In genomic region chr1:207872655-207873054, GRCh38 we compare ENCODE assay signal across 13 cellular contexts. TPM values are rescaled to one million over a fixed set of nuclear protein-coding genes. Genes with fewer than 3 reads are reported as not detected.
A peak's percentile ranks its signal among the peaks of the same experiment; 100 is the strongest.
DNase-seq lines count a peak whose midpoint lies in the region; ATAC-seq lines count a peak whose summit lies in the region.
"Had no signal": no experiment of that assay in that cellular context is flagged by ENCODE, and none has a peak within 500 bp of the region (broad histone marks: within the 10 kb centered on the region; RNA-seq: fewer than 3 reads in every experiment).

No MANE protein-coding gene starts in this region.

- H3K36me3 Mint-ChIP-seq in activated CD4-positive, alpha-beta T cell treated with anti-CD3 and anti-CD28 coated beads, Interleukin-2, amount 10 ng/mL, durations not matched to agents 7 days and 5 days (ENCODE audit: low read depth) = peaks cover 6% of the 10 kb centered on the region
- H3K36me3 Mint-ChIP-seq in activated naive CD8-positive, alpha-beta T cell treated with anti-CD3 and anti-CD28 coated beads, Interleukin-2, amount 10 ng/mL, durations not matched to agents 7 days and 5 days = no peaks in the 10 kb centered on the region
- H3K36me3 Mint-ChIP-seq in stimulated activated effector memory CD8-positive, alpha-beta T cell treated with anti-CD3 and anti-CD28 coated beads, Interleukin-12 subunit alpha, Interleukin-12 subunit beta, amount 100 ng/mL, for 72 hours = peaks cover 5% of the 10 kb centered on the region

- peak overlapping the region; percentile 90 for H3K27ac Mint-ChIP-seq in activated CD4-positive, alpha-beta T cell treated with anti-CD3 and anti-CD28 coated beads, Interleukin-2, amount 10 ng/mL, durations not matched to agents 7 days and 5 days
- peak overlapping the region; percentile 90 for H3K27ac Mint-ChIP-seq in activated naive CD8-positive, alpha-beta T cell treated with anti-CD3 and anti-CD28 coated beads, Interleukin-2, amount 10 ng/mL, durations not matched to agents 7 days and 5 days
- H3K27ac Mint-ChIP-seq in stimulated activated effector memory CD8-positive, alpha-beta T cell treated with anti-CD3 and anti-CD28 coated beads, Interleukin-12 subunit alpha, Interleukin-12 subunit beta, amount 100 ng/mL, for 72 hours = peak overlapping the region; percentile 89
- H3K27ac Mint-ChIP-seq: HFFc6 had no signal

- intact Hi-C loops in posterior cingulate gyrus (cut with DNase I) = no loop called here

- H3K27me3 Mint-ChIP-seq in activated CD4-positive, alpha-beta T cell treated with anti-CD3 and anti-CD28 coated beads, Interleukin-2, amount 10 ng/mL, durations not matched to agents 7 days and 5 days = no peaks in the 10 kb centered on the region
- H3K27me3 Mint-ChIP-seq in activated naive CD8-positive, alpha-beta T cell treated with anti-CD3 and anti-CD28 coated beads, Interleukin-2, amount 10 ng/mL, durations not matched to agents 7 days and 5 days = no peaks in the 10 kb centered on the region

- POLR2A ChIA-PET in activated CD4-positive, alpha-beta T cell treated with anti-CD3 and anti-CD28 coated beads, Interleukin-2, amount 10 ng/mL, durations not matched to agents 7 days and 5 days (lab: Charles Lee) = interaction anchor here (0.6 kb wide), 1 partner anchor 76 kb away, joined by 4 read pairs; no protein-coding TSS in a partner anchor
- POLR2A ChIA-PET in activated naive CD8-positive, alpha-beta T cell treated with anti-CD3 and anti-CD28 coated beads, Interleukin-2, amount 10 ng/mL, durations not matched to agents 7 days and 5 days (lab: Charles Lee) = interaction anchor here (0.6 to 1.8 kb wide), 4 partner anchors 10 to 83 kb away, joined by 3 to 8 read pairs (median 5); no protein-coding TSS in a partner anchor

- H3K9me3 Mint-ChIP-seq in activated CD4-positive, alpha-beta T cell treated with anti-CD3 and anti-CD28 coated beads, Interleukin-2, amount 10 ng/mL, durations not matched to agents 7 days and 5 days = no peaks in the 10 kb centered on the region
- no peaks in the 10 kb centered on the region for H3K9me3 Mint-ChIP-seq in activated naive CD8-positive, alpha-beta T cell treated with anti-CD3 and anti-CD28 coated beads, Interleukin-2, amount 10 ng/mL, durations not matched to agents 7 days and 5 days
- H3K9me3 Mint-ChIP-seq in stimulated activated effector memory CD8-positive, alpha-beta T cell treated with anti-CD3 and anti-CD28 coated beads, Interleukin-12 subunit alpha, Interleukin-12 subunit beta, amount 100 ng/mL, for 72 hours = no peaks in the 10 kb centered on the region
- H3K9me3 Mint-ChIP-seq: HFFc6 had no signal

- CTCF ChIA-PET in activated CD4-positive, alpha-beta T cell treated with anti-CD3 and anti-CD28 coated beads, Interleukin-2, amount 10 ng/mL, durations not matched to agents 7 days and 5 days (lab: Charles Lee) = interaction anchor here (0.6 to 6.7 kb wide), 9 partner anchors 9 to 91 kb away, joined by 3 to 84 read pairs (median 6); no protein-coding TSS in a partner anchor

- H3K4me3 Mint-ChIP-seq in activated CD4-positive, alpha-beta T cell treated with anti-CD3 and anti-CD28 coated beads, Interleukin-2, amount 10 ng/mL, durations not matched to agents 7 days and 5 days = peak overlapping the region; percentile 24
- H3K4me3 Mint-ChIP-seq in activated naive CD8-positive, alpha-beta T cell treated with anti-CD3 and anti-CD28 coated beads, Interleukin-2, amount 10 ng/mL, durations not matched to agents 7 days and 5 days = peak overlapping the region; percentile 73
- peak overlapping the region; percentile 61 for H3K4me3 Mint-ChIP-seq in stimulated activated effector memory CD8-positive, alpha-beta T cell treated with anti-CD3 and anti-CD28 coated beads, Interleukin-12 subunit alpha, Interleukin-12 subunit beta, amount 100 ng/mL, for 72 hours
- H3K4me3 Mint-ChIP-seq: HFFc6 had no signal

- DNase-seq in activated CD4-positive, alpha-beta T cell treated with anti-CD3 and anti-CD28 coated beads, Interleukin-2, amount 10 ng/mL, durations not matched to agents 7 days and 5 days = no peak
- DNase-seq in activated CD4-positive, alpha-beta T cell treated with anti-CD3 and anti-CD28 coated beads for 1 hour = no peak
- peak; percentile 60 to 68 for DNase-seq in NCI-H526 (lab: John Stamatoyannopoulos, UW)
- DNase-seq in activated naive CD8-positive, alpha-beta T cell treated with anti-CD3 and anti-CD28 coated beads, Interleukin-2, amount 10 ng/mL, durations not matched to agents 7 days and 5 days = no peak
- DNase-seq in stimulated activated effector memory CD8-positive, alpha-beta T cell treated with anti-CD3 and anti-CD28 coated beads, Interleukin-12 subunit alpha, Interleukin-12 subunit beta, amount 100 ng/mL, for 72 hours (ENCODE audit: low spot score in 2 of 2) = no peak
- DNase-seq in stimulated activated CD8-positive, alpha-beta memory T cell treated with anti-CD3 and anti-CD28 coated beads, Interleukin-4, amount 100 ng/mL, for 48 hours = no peak
- DNase-seq in posterior cingulate gyrus = no peak
- DNase-seq: activated gamma-delta T cell, DMS79, HFFc6 had no signal

- peaks cover 70% of the 10 kb centered on the region for H3K4me1 Mint-ChIP-seq in activated CD4-positive, alpha-beta T cell treated with anti-CD3 and anti-CD28 coated beads, Interleukin-2, amount 10 ng/mL, durations not matched to agents 7 days and 5 days
- H3K4me1 Mint-ChIP-seq in activated naive CD8-positive, alpha-beta T cell treated with anti-CD3 and anti-CD28 coated beads, Interleukin-2, amount 10 ng/mL, durations not matched to agents 7 days and 5 days = peaks cover 43% of the 10 kb centered on the region
- H3K4me1 Mint-ChIP-seq in stimulated activated effector memory CD8-positive, alpha-beta T cell treated with anti-CD3 and anti-CD28 coated beads, Interleukin-12 subunit alpha, Interleukin-12 subunit beta, amount 100 ng/mL, for 72 hours = peaks cover 59% of the 10 kb centered on the region

- no peak for ATAC-seq in activated naive CD8-positive, alpha-beta T cell treated with anti-CD3 and anti-CD28 coated beads, Interleukin-2, amount 10 ng/mL, durations not matched to agents 7 days and 5 days (ENCODE audit: low read depth)
- no peak for ATAC-seq in stimulated activated effector memory CD8-positive, alpha-beta T cell treated with anti-CD3 and anti-CD28 coated beads, Interleukin-12 subunit alpha, Interleukin-12 subunit beta, amount 100 ng/mL, for 72 hours
- ATAC-seq in GM21786 (IDR thresholded peaks at IDR 0.05; ENCODE audit: unreplicated experiment) = no peak
- ATAC-seq: sciatic nerve had no signal

RNA-seq across cellular contexts. Expression of gene CD34, which starts 38.3 kb away (rescaled TPM):
- under 1 TPM in 1 of 2 experiments, not detected in 1; 0.05 TPM for total RNA-seq in activated CD4-positive, alpha-beta T cell treated with anti-CD3 and anti-CD28 coated beads, Interleukin-2, amount 10 ng/mL, durations not matched to agents 7 days and 5 days
- not detected for total RNA-seq in activated naive CD8-positive, alpha-beta T cell treated with anti-CD3 and anti-CD28 coated beads, Interleukin-2, amount 10 ng/mL, durations not matched to agents 7 days and 5 days
- total RNA-seq: A673 had no signal

Comparison
In these comparisons a context has a peak if more than half of its experiments do, and no peak if none do; other contexts are left out.
1. DNase-seq: peak in NCI-H526 (2 of 2); none in activated CD4-positive, alpha-beta T cell treated with anti-CD3 and anti-CD28 coated beads, Interleukin-2, amount 10 ng/mL, durations not matched to agents 7 days and 5 days (single experiment), activated CD4-positive, alpha-beta T cell treated with anti-CD3 and anti-CD28 coated beads for 1 hour (single experiment), activated naive CD8-positive, alpha-beta T cell treated with anti-CD3 and anti-CD28 coated beads, Interleukin-2, amount 10 ng/mL, durations not matched to agents 7 days and 5 days (single experiment), stimulated activated effector memory CD8-positive, alpha-beta T cell treated with anti-CD3 and anti-CD28 coated beads, Interleukin-12 subunit alpha, Interleukin-12 subunit beta, amount 100 ng/mL, for 72 hours (0 of 2), stimulated activated CD8-positive, alpha-beta memory T cell treated with anti-CD3 and anti-CD28 coated beads, Interleukin-4, amount 100 ng/mL, for 48 hours (single experiment) and posterior cingulate gyrus (0 of 10).
2. Peak in every context shown above with its lines, with median percentiles within 50 percentile points of each other: H3K27ac Mint-ChIP-seq and H3K4me3 Mint-ChIP-seq.